Comparison of ENCODE assay signal across 8 cellular contexts in the genomic region with DNA sequence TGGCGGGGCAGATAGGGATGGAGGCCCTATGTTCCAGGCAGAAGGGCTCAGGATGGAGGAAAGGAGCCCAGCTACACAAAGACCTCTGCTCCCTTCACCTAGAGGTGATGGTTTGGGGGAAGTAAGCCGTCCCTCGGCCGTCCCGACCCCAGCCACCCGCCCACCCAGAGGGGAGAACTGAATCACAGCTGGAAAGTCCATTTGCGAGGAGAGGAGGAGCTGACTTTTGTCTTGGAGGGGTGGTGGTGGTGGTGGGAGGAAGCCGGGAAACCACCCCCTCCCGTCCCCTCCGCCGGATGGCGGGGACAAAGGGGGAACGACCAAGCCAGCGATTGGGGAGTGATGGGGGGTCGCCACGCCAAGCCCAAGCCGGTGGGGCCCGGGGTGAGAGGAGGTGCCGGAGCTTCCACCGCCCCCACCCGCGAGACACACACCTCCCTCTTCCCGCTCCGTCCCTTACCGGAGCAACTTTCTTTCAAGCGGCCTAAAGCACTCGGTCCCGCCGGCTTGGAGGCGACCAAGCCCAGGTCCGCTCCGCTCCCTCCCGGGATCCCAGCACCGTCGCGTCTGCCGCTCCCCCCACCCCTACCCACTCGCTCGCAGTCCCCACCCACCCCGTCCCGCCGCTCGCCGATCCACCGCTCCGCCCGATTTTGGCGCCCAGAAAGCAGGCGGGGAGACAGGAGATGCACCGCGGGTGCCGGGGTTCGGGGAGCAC. TPM values are rescaled to one million over a fixed set of nuclear protein-coding genes. Genes with fewer than 3 reads are reported as not detected.
DNase-seq lines count a peak whose midpoint lies in the region; ATAC-seq and TF ChIP-seq lines count a peak whose summit lies in the region.

No MANE protein-coding gene starts in this region.

- intact Hi-C loops in OCI-LY7 (cut with micrococcal nuclease; ENCODE audit: unreplicated experiment) (loop anchor here (2.0 kb wide), 1 partner anchor 39 kb away; no protein-coding TSS in a partner anchor), left cardiac atrium (cut with DNase I) (loop anchor here in 1 of 2 donors (5.0 kb wide), 1 partner anchor 35 kb away; the partner anchor contains the start of gene RXFP4), sigmoid colon (cut with DNase I) (no loop called here)

- CTCF ChIA-PET in OCI-LY7 (lab: Charles Lee; ENCODE audit: unreplicated experiment), result interaction anchor here (0.6 to 1.6 kb wide), 6 partner anchors 10 to 36 kb away, joined by 4 to 8 read pairs (median 4); no protein-coding TSS in a partner anchor

- POLR2A ChIA-PET in OCI-LY7 (lab: Charles Lee), result interaction anchor here (0.6 to 4.2 kb wide), 15 partner anchors 10 to 178 kb away, joined by 3 to 34 read pairs (median 5); partner anchors contain the start of gene KHDC4

- peaks cover 27% of the 10 kb centered on the region for H4K20me1 ChIP-seq in OCI-LY7 (ENCODE audit: insufficient read depth, low read length)

- whole genome bisulfite sequencing in sigmoid colon, 2 donors, result 1% methylated on average over 53 of the region's 53 CpGs

- TF ChIP-seq POLR2A in GM19193 (IDR thresholded peaks at IDR 0.05; ENCODE audit: extremely low read depth, insufficient read depth, insufficient read length) (peak; percentile 51), sigmoid colon (IDR thresholded peaks at IDR 0.05) (no peak)

- H2AFZ ChIP-seq in OCI-LY7 (ENCODE audit: low read length), result no peak overlapping the region

- peaks cover 95% of the 10 kb centered on the region for H3K79me2 ChIP-seq in OCI-LY7 (ENCODE audit: insufficient read depth, low read depth, low read length)

- TF ChIP-seq EP300 in sigmoid colon (IDR thresholded peaks at IDR 0.05), result no peak

- H3K27me3 ChIP-seq in sigmoid colon, result no peaks in the 10 kb centered on the region

- peak overlapping the region; percentile 94 for H3K27ac ChIP-seq in OCI-LY7 (ENCODE audit: low read depth, low read length, poor library complexity, severe bottlenecking)
- H3K27ac ChIP-seq in sigmoid colon, result peak overlapping the region; percentile 89 to 98 (median 92)

- H3K9me2 ChIP-seq in OCI-LY7 (ENCODE audit: insufficient read depth, low read length), result no peaks in the 10 kb centered on the region

- H3K4me2 ChIP-seq in OCI-LY7 (ENCODE audit: low read length), result peak overlapping the region; percentile 94

- H3K36me3 ChIP-seq in OCI-LY7 (ENCODE audit: insufficient read depth, low read length), result peaks cover 38% of the 10 kb centered on the region
- no peaks in the 10 kb centered on the region for H3K36me3 ChIP-seq in sigmoid colon

- H3K4me3 ChIP-seq in OCI-LY7 (ENCODE audit: low read depth, low read length, poor library complexity, severe bottlenecking) (peak overlapping the region; percentile 85), sigmoid colon (peak overlapping the region; percentile 69 to 96 (median 84))

- TF ChIP-seq CTCF in OCI-LY7 (conservative IDR thresholded peaks at IDR 0.05; ENCODE audit: low read length), result no peak
- TF ChIP-seq CTCF in sigmoid colon (IDR thresholded peaks at IDR 0.05), result no peak

- DNase-seq in OCI-LY7 (ENCODE audit: low spot score) (no peak), left cardiac atrium (peak; percentile 51), sigmoid colon (peak; percentile 82), NCI-H187 (lab: John Stamatoyannopoulos, UW) (no peak)
- peak; percentile 62 for DNase-seq in activated naive CD4-positive, alpha-beta T cell treated with anti-CD3 and anti-CD28 coated beads, Interleukin-2, amount 50 U/mL, for 16 hours

- peaks cover 68% of the 10 kb centered on the region for H3K4me1 ChIP-seq in OCI-LY7 (ENCODE audit: insufficient read depth, low read length, poor library complexity, severe bottlenecking)
- peaks cover 0 to 87% (median 69%) of the 10 kb centered on the region in 4 donors for H3K4me1 ChIP-seq in sigmoid colon

- ATAC-seq in left cardiac atrium (peak; percentile 48 to 53), GM19328 (IDR thresholded peaks at IDR 0.05; ENCODE audit: unreplicated experiment) (no peak), HG03139 (IDR thresholded peaks at IDR 0.05; ENCODE audit: unreplicated experiment) (no peak)

- no TSS peak for BruUV-seq in OCI-LY7 (replicated peaks; lab: Mats Ljungman, UMichigan)

- H3K9me3 ChIP-seq in OCI-LY7 (ENCODE audit: low read length), result no peaks in the 10 kb centered on the region
- no peaks in the 10 kb centered on the region for H3K9me3 ChIP-seq in sigmoid colon

RNA-seq across cellular contexts. Expression of gene ARHGEF2, which starts 0.6 kb away (rescaled TPM):
- 78.8 and 106 TPM in 2 replicates for total RNA-seq in OCI-LY7 (2014; rRNA removed; shearing (Covaris generic))
- total RNA-seq in OCI-LY7 (2022) (133 and 139 TPM in 2 replicates), left cardiac atrium (10 to 100 TPM; 63.4 to 70.8 TPM), sigmoid colon (10 to 100 TPM; 31.6 to 83.9 (median 48.1) TPM)
- 10 to 100 TPM; 25.8 to 76.7 (median 26.8) TPM for polyA plus RNA-seq in sigmoid colon

RNA-seq across cellular contexts. Expression of gene RXFP4, which starts 36.3 kb away (rescaled TPM):
- 3.0 TPM in 1 of 2 replicates, not detected in the other for total RNA-seq in OCI-LY7 (2014; rRNA removed; shearing (Covaris generic))
- total RNA-seq in OCI-LY7 (2022), result 0.34 TPM in 1 of 2 replicates, not detected in the other
- total RNA-seq in left cardiac atrium, result not detected
- not detected for total RNA-seq in sigmoid colon
- polyA plus RNA-seq in sigmoid colon, result 1 to 10 TPM in 2 of 3 donors, not detected in 1; 1.8 to 2.7 TPM

RNA-seq across cellular contexts. Expression of gene SSR2, which starts 43.0 kb away (rescaled TPM):
- 109 and 147 TPM in 2 replicates for total RNA-seq in OCI-LY7 (2014; rRNA removed; shearing (Covaris generic))
- total RNA-seq in OCI-LY7 (2022), result 153 and 157 TPM in 2 replicates
- total RNA-seq in left cardiac atrium, result 100 to 1,000 TPM; 101 to 127 TPM
- 100 to 1,000 TPM; 115 to 338 (median 233) TPM for total RNA-seq in sigmoid colon
- 100 to 1,000 TPM; 157 to 274 (median 231) TPM for polyA plus RNA-seq in sigmoid colon

RNA-seq across cellular contexts. Expression of gene KHDC4, which starts 43.6 kb away (rescaled TPM):
- total RNA-seq in OCI-LY7 (2014; rRNA removed; shearing (Covaris generic)), result 84.6 and 88.9 TPM in 2 replicates
- 121 and 127 TPM in 2 replicates for total RNA-seq in OCI-LY7 (2022)
- total RNA-seq in left cardiac atrium, result 10 to 100 TPM; 21.0 to 27.8 TPM
- total RNA-seq in sigmoid colon, result 10 to 100 TPM; 33.5 to 67.6 (median 38.9) TPM
- 10 to 100 TPM in 2 of 3 donors, 1 to 10 TPM in 1; 6.6 to 25.2 (median 10.2) TPM for polyA plus RNA-seq in sigmoid colon

Comparison
In these comparisons a context has a peak if more than half of its experiments do, and no peak if none do; other contexts are left out.
1. DNase-seq: peak in activated naive CD4-positive, alpha-beta T cell treated with anti-CD3 and anti-CD28 coated beads, Interleukin-2, amount 50 U/mL, for 16 hours (single experiment), left cardiac atrium (single experiment) and sigmoid colon (single experiment); none in OCI-LY7 (single experiment) and NCI-H187 (0 of 2).
2. ATAC-seq: peak in left cardiac atrium (2 of 2); none in GM19328 (single experiment) and HG03139 (single experiment).